25 cellular contexts compared by ENCODE assay signal in the genomic region with DNA sequence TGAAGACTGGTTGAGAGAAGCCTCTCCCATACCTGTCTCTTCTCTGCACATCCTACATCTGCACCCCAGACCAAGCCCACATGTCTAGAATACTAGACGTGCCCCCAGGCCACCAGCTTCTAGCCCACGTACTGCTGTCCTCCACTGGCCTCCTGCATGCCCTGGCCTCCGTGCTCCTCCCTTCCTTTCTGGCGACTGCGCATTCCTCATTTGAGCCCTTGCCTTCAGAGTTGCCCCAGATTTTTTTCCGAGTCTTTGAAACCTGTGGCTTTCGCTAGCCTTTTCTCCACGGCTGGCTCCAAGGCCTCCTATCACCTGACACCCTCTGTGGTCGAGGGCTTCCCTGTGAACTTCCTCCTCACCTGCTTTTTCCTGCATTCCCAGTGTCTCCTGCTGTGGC. TPM values are rescaled to one million over a fixed set of nuclear protein-coding genes. Genes with fewer than 3 reads are reported as not detected.
DNase-seq lines count a peak whose midpoint lies in the region; ATAC-seq and TF ChIP-seq lines count a peak whose summit lies in the region.
"Had no signal": no experiment of that assay in that cellular context is flagged by ENCODE, and none has a peak within 500 bp of the region (broad histone marks: within the 10 kb centered on the region; RNA-seq: fewer than 3 reads in every experiment).

No MANE protein-coding gene starts in this region.

- peaks cover 0 to 3% of the 10 kb centered on the region in 2 donors for H3K4me1 ChIP-seq in ascending aorta
- H3K4me1 ChIP-seq: SJSA1 had no signal

- H3K4me3 Mint-ChIP-seq in T-cell (peak overlapping the region in 1 of 3 donors; percentile 37), osteocyte (ENCODE audit: unreplicated experiment) (no peak overlapping the region)
- H3K4me3 Mint-ChIP-seq: neural crest cell; stimulated activated effector memory CD8-positive, alpha-beta T cell treated with anti-CD3 and anti-CD28 coated beads, Interleukin-12 subunit alpha, Interleukin-12 subunit beta, amount 100 ng/mL, for 72 hours had no signal

- H3K9me3 ChIP-seq in ascending aorta, result no peaks in the 10 kb centered on the region
- H3K9me3 ChIP-seq: left ventricle myocardium inferior, SJSA1, suprapubic skin had no signal

- ATAC-seq in activated naive CD4-positive, alpha-beta T cell treated with anti-CD3 and anti-CD28 coated beads, Interleukin-2, amount 50 U/mL, for 72 hours, result no peak
- no peak for ATAC-seq in T-cell (replicated peaks in 1 of 4)
- ATAC-seq in GM21360 (IDR thresholded peaks at IDR 0.05; ENCODE audit: unreplicated experiment), result no peak
- ATAC-seq in HG03280 (IDR thresholded peaks at IDR 0.05; ENCODE audit: unreplicated experiment), result no peak
- ATAC-seq: activated CD4-positive, CD25-positive, alpha-beta regulatory T cell treated with anti-CD3 and anti-CD28 coated beads, Interleukin-2, amount 50 U/mL, for 24 hours; sciatic nerve had no signal

- H3K27me3 Mint-ChIP-seq in T-cell (no peaks in the 10 kb centered on the region), osteocyte (ENCODE audit: unreplicated experiment) (peaks cover 5% of the 10 kb centered on the region)

- H3K4me3 ChIP-seq in dorsolateral prefrontal cortex (no peak overlapping the region), ascending aorta (no peak overlapping the region)
- H3K4me3 ChIP-seq: left ventricle myocardium inferior, SJSA1, suprapubic skin had no signal

- peaks cover 0 to 10% of the 10 kb centered on the region in 2 donors for H3K9me3 Mint-ChIP-seq in activated naive CD4-positive, alpha-beta T cell treated with anti-CD3 and anti-CD28 coated beads, Interleukin-2, amount 50 U/mL, for 72 hours
- peaks cover 0 to 9% (median 9%) of the 10 kb centered on the region in 3 donors for H3K9me3 Mint-ChIP-seq in T-cell
- no peaks in the 10 kb centered on the region for H3K9me3 Mint-ChIP-seq in osteocyte (ENCODE audit: unreplicated experiment)
- H3K9me3 Mint-ChIP-seq: neural crest cell had no signal

- H3K27ac ChIP-seq in dorsolateral prefrontal cortex (peak overlapping the region in 53 of 59 donors; percentile 2 to 95 (median 76)), ascending aorta (no peak overlapping the region)
- H3K27ac ChIP-seq: brain microvascular endothelial cell, HL-60, SJSA1, suprapubic skin had no signal

- POLR2A ChIA-PET in T-cell (lab: Charles Lee), result interaction anchor here in 1 of 2 donors (0.5 to 0.6 kb wide), 2 partner anchors 130 to 1444 kb away, joined by 3 read pairs; no protein-coding TSS in a partner anchor

- intact Hi-C loops in dorsolateral prefrontal cortex (cut with DNase I), result no loop called here
- intact Hi-C loops in ascending aorta (cut with DNase I), result no loop called here

- H3K36me3 ChIP-seq in ascending aorta, result no peaks in the 10 kb centered on the region
- H3K36me3 ChIP-seq: brain microvascular endothelial cell, left ventricle myocardium inferior, SJSA1, suprapubic skin had no signal

- TF ChIP-seq CTCF in dorsolateral prefrontal cortex (IDR thresholded peaks at IDR 0.05 in 54 of 56, conservative IDR thresholded peaks at IDR 0.05 in 2 of 56; ENCODE audit: low read depth in 1 of 56, partially characterized antibody in 56 of 56) (no peak), osteocyte (IDR thresholded peaks at IDR 0.05) (no peak), ascending aorta (IDR thresholded peaks at IDR 0.05) (no peak)

- no peak for DNase-seq in activated naive CD4-positive, alpha-beta T cell treated with anti-CD3 and anti-CD28 coated beads, Interleukin-2, amount 50 U/mL, for 72 hours (ENCODE audit: low spot score in 2 of 2)
- no peak for DNase-seq in activated naive CD4-positive, alpha-beta T cell (lab: John Stamatoyannopoulos, UW)
- DNase-seq in T-cell, result no peak
- no peak for DNase-seq in dorsolateral prefrontal cortex
- DNase-seq in osteocyte (ENCODE audit: extremely low spot score, unreplicated experiment), result no peak
- DNase-seq in ascending aorta (ENCODE audit: low spot score in 2 of 2), result no peak
- DNase-seq: brain microvascular endothelial cell; C1 segment of cervical spinal cord; effector CD4-positive, alpha-beta T cell; left ventricle myocardium inferior; midbrain; NCI-H1436; NCI-H2081 treated with DMSO at 0.1 percent for 48 hours; NCI-H774; RPMI8226; stimulated activated CD4-positive, alpha-beta T cell treated with anti-CD3 and anti-CD28 coated beads, Interleukin-4, amount 100 ng/mL, for 24 hours had no signal

- H3K36me3 Mint-ChIP-seq in activated naive CD4-positive, alpha-beta T cell treated with anti-CD3 and anti-CD28 coated beads, Interleukin-2, amount 50 U/mL, for 72 hours, result peaks cover 22 to 72% of the 10 kb centered on the region in 2 donors
- H3K36me3 Mint-ChIP-seq in T-cell, result peaks cover 54% of the 10 kb centered on the region
- H3K36me3 Mint-ChIP-seq in osteocyte (ENCODE audit: unreplicated experiment), result peaks cover 3% of the 10 kb centered on the region
- H3K36me3 Mint-ChIP-seq: stimulated activated effector memory CD8-positive, alpha-beta T cell treated with anti-CD3 and anti-CD28 coated beads, Interleukin-12 subunit alpha, Interleukin-12 subunit beta, amount 100 ng/mL, for 72 hours had no signal

- H3K27me3 ChIP-seq in dorsolateral prefrontal cortex, result no peaks in the 10 kb centered on the region
- no peaks in the 10 kb centered on the region for H3K27me3 ChIP-seq in ascending aorta
- H3K27me3 ChIP-seq: brain microvascular endothelial cell, SJSA1, suprapubic skin had no signal

- H3K27ac Mint-ChIP-seq in activated naive CD4-positive, alpha-beta T cell treated with anti-CD3 and anti-CD28 coated beads, Interleukin-2, amount 50 U/mL, for 72 hours, result peak overlapping the region; percentile 26 to 81
- peak overlapping the region; percentile 31 to 43 for H3K27ac Mint-ChIP-seq in T-cell
- peak overlapping the region; percentile 45 for H3K27ac Mint-ChIP-seq in osteocyte (ENCODE audit: unreplicated experiment)
- H3K27ac Mint-ChIP-seq: stimulated activated effector memory CD8-positive, alpha-beta T cell treated with anti-CD3 and anti-CD28 coated beads, Interleukin-12 subunit alpha, Interleukin-12 subunit beta, amount 100 ng/mL, for 72 hours had no signal

- CTCF ChIA-PET in T-cell (lab: Charles Lee), result interaction anchor here in 1 of 2 donors (1.9 kb wide), 1 partner anchor 9 kb away, joined by 5 read pairs; no protein-coding TSS in a partner anchor

- H3K4me1 Mint-ChIP-seq in T-cell, result peaks cover 77 to 85% (median 83%) of the 10 kb centered on the region in 3 donors
- peaks cover 27% of the 10 kb centered on the region for H3K4me1 Mint-ChIP-seq in osteocyte (ENCODE audit: unreplicated experiment)

RNA-seq across cellular contexts. Expression of a gene that starts 11.2 kb away (rescaled TPM):
- 10 to 100 TPM; 49.3 to 57.5 TPM for total RNA-seq in activated naive CD4-positive, alpha-beta T cell treated with anti-CD3 and anti-CD28 coated beads, Interleukin-2, amount 50 U/mL, for 72 hours
- total RNA-seq in T-cell, result 10 to 100 TPM; 46.3 to 93.1 (median 79.9) TPM
- total RNA-seq in dorsolateral prefrontal cortex, result 100 to 1,000 TPM in 23 of 120 experiments, 10 to 100 TPM in 97; 49.5 to 144 (median 83.6) TPM
- total RNA-seq in osteocyte, result 9.0 and 9.6 TPM in 2 replicates
- total RNA-seq in ascending aorta, result 1.8 TPM

RNA-seq across cellular contexts. Expression of a gene that starts 50.9 kb away (rescaled TPM):
- 10 to 100 TPM in 1 of 2 donors, 1 to 10 TPM in 1; 2.7 to 11.1 TPM for total RNA-seq in activated naive CD4-positive, alpha-beta T cell treated with anti-CD3 and anti-CD28 coated beads, Interleukin-2, amount 50 U/mL, for 72 hours
- total RNA-seq in T-cell, result 10 to 100 TPM in 1 of 5 donors, 1 to 10 TPM in 4; 3.2 to 10.7 (median 7.2) TPM
- 10 to 100 TPM in 27 of 120 experiments, 1 to 10 TPM in 93; 2.4 to 51.2 (median 7.7) TPM for total RNA-seq in dorsolateral prefrontal cortex
- total RNA-seq in osteocyte, result not detected in 2 replicates
- 0.32 TPM for total RNA-seq in ascending aorta
- total RNA-seq: SJSA1 had no signal

Comparison
In these comparisons a context has a peak if more than half of its experiments do, and no peak if none do; other contexts are left out.
1. H3K27ac ChIP-seq: peak in dorsolateral prefrontal cortex (53 of 59); none in ascending aorta (0 of 2).
2. Peak in every context shown above with its lines, with median percentiles within 50 percentile points of each other: H3K27ac Mint-ChIP-seq.